ENCODE assay signal across 10 cellular contexts in the genomic region with DNA sequence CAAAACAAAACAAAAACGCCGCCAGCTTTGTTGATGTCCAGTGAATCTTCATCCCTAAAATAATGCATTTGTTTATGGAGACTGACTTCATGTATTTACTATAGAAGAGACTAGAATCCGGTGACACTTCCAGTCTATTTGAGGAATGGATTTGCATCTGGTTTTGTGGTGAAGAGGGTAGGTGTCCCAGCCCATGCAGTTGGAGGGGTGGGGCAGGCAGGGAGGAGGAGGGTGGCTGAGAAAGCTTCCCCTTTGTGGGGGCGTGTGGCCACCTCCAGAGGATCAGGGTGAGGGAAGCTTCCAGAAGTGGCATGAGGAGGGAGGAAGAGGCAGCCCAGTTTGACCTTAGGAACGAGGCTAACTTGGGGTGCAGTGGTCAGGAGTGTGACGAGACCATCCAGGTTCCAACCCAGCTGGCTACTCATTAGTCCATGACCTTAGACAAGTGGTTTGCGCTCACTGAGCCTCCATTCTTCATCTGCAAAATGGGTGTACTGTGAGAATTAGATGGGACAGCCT.
A peak's percentile ranks its signal among the peaks of the same experiment; 100 is the strongest.
DNase-seq lines count a peak whose midpoint lies in the region; ATAC-seq and TF ChIP-seq lines count a peak whose summit lies in the region.
"Had no signal": no experiment of that assay in that cellular context is flagged by ENCODE, and none has a peak within 500 bp of the region (broad histone marks: within the 10 kb centered on the region; RNA-seq: fewer than 3 reads in every experiment).

No MANE protein-coding gene starts in this region.

- no peak for DNase-seq in activated T-cell treated with anti-CD3 and anti-CD28 coated beads, Interleukin-2, amount 50 U/mL, for 24 hours
- DNase-seq in activated T-cell treated with anti-CD3 and anti-CD28 coated beads for 4 hours (no peak), colonic mucosa (no peak), NCI-H510A treated with DMSO at 0.1 percent for 48 hours (lab: John Stamatoyannopoulos, UW) (no peak)
- no peak for DNase-seq in T-helper 2 cell treated with Interferon-gamma antibody and Interleukin-4, amounts not matched to agents 5 μg/mL and 100 μg/mL, for 36 hours (ENCODE audit: low spot score)

- intact Hi-C loops in colonic mucosa (cut with DNase I): no loop called here

- no peaks in the 10 kb centered on the region for H3K9me3 Mint-ChIP-seq in activated T-cell treated with anti-CD3 and anti-CD28 coated beads, Interleukin-2, amount 50 U/mL, for 24 hours
- H3K9me3 Mint-ChIP-seq in T-helper 2 cell treated with Interferon-gamma antibody and Interleukin-4, amounts not matched to agents 5 μg/mL and 100 μg/mL, for 36 hours: no peaks in the 10 kb centered on the region
- H3K9me3 Mint-ChIP-seq: activated naive CD4-positive, alpha-beta T cell treated with anti-CD3 and anti-CD28 coated beads, Interleukin-2, amount 50 U/mL, for 24 hours; stimulated activated naive CD8-positive, alpha-beta T cell treated with anti-CD3 and anti-CD28 coated beads, Interleukin-15, Interleukin-2, amounts not matched to agents 100 ng/mL and 50 ng/mL, for 24 hours had no signal

- ATAC-seq in HG03342 (IDR thresholded peaks at IDR 0.05; ENCODE audit: unreplicated experiment) (peak; percentile 69), HG03571 (IDR thresholded peaks at IDR 0.05; ENCODE audit: unreplicated experiment) (no peak)

- no peaks in the 10 kb centered on the region for H3K27me3 Mint-ChIP-seq in activated T-cell treated with anti-CD3 and anti-CD28 coated beads, Interleukin-2, amount 50 U/mL, for 24 hours
- H3K27me3 Mint-ChIP-seq in T-helper 2 cell treated with Interferon-gamma antibody and Interleukin-4, amounts not matched to agents 5 μg/mL and 100 μg/mL, for 36 hours (ENCODE audit: low read depth): no peaks in the 10 kb centered on the region
- H3K27me3 Mint-ChIP-seq: activated naive CD4-positive, alpha-beta T cell treated with anti-CD3 and anti-CD28 coated beads, Interleukin-2, amount 50 U/mL, for 24 hours; stimulated activated naive CD8-positive, alpha-beta T cell treated with anti-CD3 and anti-CD28 coated beads, Interleukin-15, Interleukin-2, amounts not matched to agents 100 ng/mL and 50 ng/mL, for 24 hours had no signal

- peaks cover 10% of the 10 kb centered on the region for H3K4me1 Mint-ChIP-seq in activated T-cell treated with anti-CD3 and anti-CD28 coated beads, Interleukin-2, amount 50 U/mL, for 24 hours (ENCODE audit: low read depth)
- peaks cover 6% of the 10 kb centered on the region for H3K4me1 Mint-ChIP-seq in T-helper 2 cell treated with Interferon-gamma antibody and Interleukin-4, amounts not matched to agents 5 μg/mL and 100 μg/mL, for 36 hours (ENCODE audit: low read depth)

- H3K9me3 ChIP-seq in colonic mucosa (no peaks in the 10 kb centered on the region), subcutaneous abdominal adipose tissue (ENCODE audit: control insufficient read depth in 5 of 5, low read length in 5 of 5) (no peaks in the 10 kb centered on the region)

- H3K36me3 Mint-ChIP-seq in activated T-cell treated with anti-CD3 and anti-CD28 coated beads, Interleukin-2, amount 50 U/mL, for 24 hours (ENCODE audit: low read depth): peaks cover 10% of the 10 kb centered on the region
- peaks cover 6% of the 10 kb centered on the region for H3K36me3 Mint-ChIP-seq in T-helper 2 cell treated with Interferon-gamma antibody and Interleukin-4, amounts not matched to agents 5 μg/mL and 100 μg/mL, for 36 hours (ENCODE audit: low read depth)

- no peak overlapping the region for H3K4me3 Mint-ChIP-seq in activated T-cell treated with anti-CD3 and anti-CD28 coated beads, Interleukin-2, amount 50 U/mL, for 24 hours
- no peak overlapping the region for H3K4me3 Mint-ChIP-seq in T-helper 2 cell treated with Interferon-gamma antibody and Interleukin-4, amounts not matched to agents 5 μg/mL and 100 μg/mL, for 36 hours
- H3K4me3 Mint-ChIP-seq: activated naive CD4-positive, alpha-beta T cell treated with anti-CD3 and anti-CD28 coated beads, Interleukin-2, amount 50 U/mL, for 24 hours; stimulated activated naive CD8-positive, alpha-beta T cell treated with anti-CD3 and anti-CD28 coated beads, Interleukin-15, Interleukin-2, amounts not matched to agents 100 ng/mL and 50 ng/mL, for 24 hours had no signal

- peaks cover 13% of the 10 kb centered on the region for H3K4me1 ChIP-seq in colonic mucosa
- peaks cover 22 to 69% (median 59%) of the 10 kb centered on the region in 5 donors for H3K4me1 ChIP-seq in subcutaneous abdominal adipose tissue (ENCODE audit: control insufficient read depth in 5 of 5, insufficient read depth in 5 of 5, low read length in 5 of 5)

- peak overlapping the region in 1 of 2 donors; percentile 38 for H3K9ac ChIP-seq in colonic mucosa (ENCODE audit: low read depth in 2 of 2, low read length in 2 of 2)
- H3K9ac ChIP-seq in subcutaneous abdominal adipose tissue (ENCODE audit: low read length in 5 of 5): peak overlapping the region in 1 of 5 donors; percentile 43

- H3K27me3 ChIP-seq in colonic mucosa (no peaks in the 10 kb centered on the region), subcutaneous abdominal adipose tissue (ENCODE audit: control insufficient read depth in 5 of 5, insufficient read depth in 4 of 5, low read length in 5 of 5) (no peaks in the 10 kb centered on the region)

- peak overlapping the region; percentile 62 for H3K27ac Mint-ChIP-seq in activated T-cell treated with anti-CD3 and anti-CD28 coated beads, Interleukin-2, amount 50 U/mL, for 24 hours
- no peak overlapping the region for H3K27ac Mint-ChIP-seq in T-helper 2 cell treated with Interferon-gamma antibody and Interleukin-4, amounts not matched to agents 5 μg/mL and 100 μg/mL, for 36 hours
- H3K27ac Mint-ChIP-seq: activated naive CD4-positive, alpha-beta T cell treated with anti-CD3 and anti-CD28 coated beads, Interleukin-2, amount 50 U/mL, for 24 hours; stimulated activated naive CD8-positive, alpha-beta T cell treated with anti-CD3 and anti-CD28 coated beads, Interleukin-15, Interleukin-2, amounts not matched to agents 100 ng/mL and 50 ng/mL, for 24 hours had no signal

- H3K4me3 ChIP-seq in colonic mucosa (no peak overlapping the region), subcutaneous abdominal adipose tissue (ENCODE audit: low read depth in 1 of 5, low read length in 5 of 5) (no peak overlapping the region)

- no peaks in the 10 kb centered on the region for H3K36me3 ChIP-seq in colonic mucosa
- H3K36me3 ChIP-seq in subcutaneous abdominal adipose tissue (ENCODE audit: control insufficient read depth in 5 of 5, insufficient read depth in 5 of 5, low read length in 5 of 5): no peaks in the 10 kb centered on the region

- H3K27ac ChIP-seq in colonic mucosa (peak overlapping the region; percentile 62), subcutaneous abdominal adipose tissue (ENCODE audit: low read depth, low read length) (peak overlapping the region; percentile 92)

- no peak for TF ChIP-seq CTCF in colonic mucosa (IDR thresholded peaks at IDR 0.05)
